ENCODE assay signal across 14 cellular contexts in the genomic region with DNA sequence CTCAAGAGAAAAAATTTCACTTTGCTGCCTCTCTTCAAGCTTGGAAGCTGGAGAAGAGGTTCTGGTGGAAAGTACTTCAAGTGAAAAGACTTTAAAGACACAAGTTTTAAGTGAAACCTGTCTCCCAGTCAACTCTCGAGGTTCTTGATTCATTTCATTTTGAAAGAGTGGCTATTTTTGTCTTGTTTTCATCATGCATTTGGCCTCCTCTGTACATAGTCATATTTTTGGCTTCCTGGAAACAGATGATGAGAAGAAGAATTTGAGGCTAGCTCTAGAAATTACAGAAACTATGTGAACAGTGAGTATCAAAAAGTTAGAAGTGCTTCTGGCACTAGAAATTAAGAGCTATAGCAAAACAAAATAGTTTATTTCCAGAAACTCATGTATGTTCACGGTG.
DNase-seq lines count a peak whose midpoint lies in the region; ATAC-seq and TF ChIP-seq lines count a peak whose summit lies in the region.
"Had no signal": no experiment of that assay in that cellular context is flagged by ENCODE, and none has a peak within 500 bp of the region (broad histone marks: within the 10 kb centered on the region; RNA-seq: fewer than 3 reads in every experiment).

No MANE protein-coding gene starts in this region.

- no peak overlapping the region for H3K4me3 ChIP-seq in right cardiac atrium (ENCODE audit: low read length)
- H3K4me3 ChIP-seq in thyroid gland (replicated peaks in 1 of 3): no peak overlapping the region
- H3K4me3 ChIP-seq in MG63: no peak overlapping the region
- H3K4me3 ChIP-seq: Peyer's patch, smooth muscle cell had no signal

- no peaks in the 10 kb centered on the region for H3K9me3 ChIP-seq in right cardiac atrium (ENCODE audit: control insufficient read depth, low read length)
- no peaks in the 10 kb centered on the region for H3K9me3 ChIP-seq in thyroid gland
- H3K9me3 ChIP-seq in MG63: no peaks in the 10 kb centered on the region
- H3K9me3 ChIP-seq: Peyer's patch had no signal

- H3K4me3 Mint-ChIP-seq in activated naive CD4-positive, alpha-beta T cell treated with anti-CD3 and anti-CD28 coated beads for 36 hours: no peak overlapping the region
- H3K4me3 Mint-ChIP-seq: naive B cell had no signal

- peaks cover 23% of the 10 kb centered on the region for H3K4me1 Mint-ChIP-seq in activated naive CD4-positive, alpha-beta T cell treated with anti-CD3 and anti-CD28 coated beads for 36 hours (ENCODE audit: low read depth)
- H3K4me1 Mint-ChIP-seq: naive B cell had no signal

- CTCF ChIA-PET in activated naive CD4-positive, alpha-beta T cell treated with anti-CD3 and anti-CD28 coated beads for 36 hours (lab: Charles Lee): interaction anchor here (0.6 to 1.3 kb wide), 3 partner anchors 25 to 144 kb away, joined by 3 to 5 read pairs (median 3); no protein-coding TSS in a partner anchor

- ATAC-seq in right cardiac atrium: no peak

- H3K27ac Mint-ChIP-seq in activated naive CD4-positive, alpha-beta T cell treated with anti-CD3 and anti-CD28 coated beads for 36 hours: peak overlapping the region; percentile 72
- H3K27ac Mint-ChIP-seq: naive B cell had no signal

- peaks cover 1% of the 10 kb centered on the region for H3K9me3 Mint-ChIP-seq in activated naive CD4-positive, alpha-beta T cell treated with anti-CD3 and anti-CD28 coated beads for 36 hours
- H3K9me3 Mint-ChIP-seq: naive B cell had no signal

- WGBS in right cardiac atrium: 35% methylated on average over 2 of the region's 2 CpGs
- 34 to 41% methylated on average over 2 of the region's 2 CpGs for WGBS in thyroid gland, 2 donors

- no peaks in the 10 kb centered on the region for H3K4me1 ChIP-seq in right cardiac atrium (ENCODE audit: control insufficient read depth, insufficient read depth, low read length)
- peaks cover 3 to 24% of the 10 kb centered on the region in 2 donors for H3K4me1 ChIP-seq in thyroid gland
- H3K4me1 ChIP-seq: Peyer's patch had no signal

- H3K27me3 ChIP-seq in right cardiac atrium (ENCODE audit: control insufficient read depth, insufficient read depth): no peaks in the 10 kb centered on the region
- no peaks in the 10 kb centered on the region for H3K27me3 ChIP-seq in thyroid gland
- no peaks in the 10 kb centered on the region for H3K27me3 ChIP-seq in MG63
- H3K27me3 ChIP-seq: Peyer's patch had no signal

- no peaks in the 10 kb centered on the region for H3K36me3 Mint-ChIP-seq in activated naive CD4-positive, alpha-beta T cell treated with anti-CD3 and anti-CD28 coated beads for 36 hours (ENCODE audit: low read depth)
- H3K36me3 Mint-ChIP-seq: naive B cell had no signal

- no peak for TF ChIP-seq CTCF in thyroid gland (IDR thresholded peaks at IDR 0.05)

- peaks cover 13% of the 10 kb centered on the region for H3K27me3 Mint-ChIP-seq in activated naive CD4-positive, alpha-beta T cell treated with anti-CD3 and anti-CD28 coated beads for 36 hours (ENCODE audit: low read depth)
- H3K27me3 Mint-ChIP-seq: naive B cell had no signal

- no peaks in the 10 kb centered on the region for H3K36me3 ChIP-seq in thyroid gland
- H3K36me3 ChIP-seq in MG63: no peaks in the 10 kb centered on the region
- H3K36me3 ChIP-seq: Peyer's patch had no signal

- intact Hi-C loops in activated naive CD4-positive, alpha-beta T cell treated with anti-CD3 and anti-CD28 coated beads for 36 hours (cut with micrococcal nuclease): loop anchor here (1.0 kb wide), 1 partner anchor 25 kb away; no protein-coding TSS in a partner anchor
- intact Hi-C loops in right cardiac atrium (cut with DNase I) (no loop called here), thyroid gland (cut with DNase I) (no loop called here)

- no peak for TF ChIP-seq POLR2A in thyroid gland (IDR thresholded peaks at IDR 0.05)

- DNase-seq in activated naive CD4-positive, alpha-beta T cell treated with anti-CD3 and anti-CD28 coated beads for 36 hours: no peak
- no peak for DNase-seq in activated naive CD4-positive, alpha-beta T cell treated with Interleukin-2 at 50 U/mL for 16 hours
- DNase-seq in amniotic epithelial cell (ENCODE audit: low read depth) (peak; percentile 12), right cardiac atrium (no peak), thyroid gland (no peak), amygdala (lab: John Stamatoyannopoulos, UW) (no peak), T-helper 2 cell (no peak), MG63 (no peak)
- DNase-seq: activated CD8-positive, alpha-beta memory T cell treated with anti-CD3 and anti-CD28 coated beads for 24 hours; DMS79 treated with DMSO at 0.1 percent for 48 hours; naive B cell; NCI-H2227 treated with DMSO at 0.1 percent for 48 hours; Peyer's patch had no signal

- H3K27ac ChIP-seq in right cardiac atrium (ENCODE audit: low read length) (peak overlapping the region; percentile 21), thyroid gland (peak overlapping the region; percentile 2 to 61 (median 56))
- H3K27ac ChIP-seq: Peyer's patch had no signal
